Comparison of ENCODE assay signal across 1 cellular context in genomic region chr10:29322918-29323317, GRCh38.
TF ChIP-seq lines count a peak whose summit lies in the region.

No MANE protein-coding gene starts in this region.

TF ChIP-seq in SK-N-SH, 30 proteins besides CTCF, POLR2A, EP300 and RAD21 (continued from another document):
- no peak for TF ChIP-seq ZBTB33 (IDR thresholded peaks at IDR 0.05; ENCODE audit: borderline replicate concordance, low read depth)
- peak; percentile 57 for TF ChIP-seq TCF12 (IDR thresholded peaks at IDR 0.05)
- TF ChIP-seq USF2 (IDR thresholded peaks at IDR 0.05; ENCODE audit: borderline replicate concordance, low read depth, low read length) = no peak
- TF ChIP-seq USF1 (IDR thresholded peaks at IDR 0.05; ENCODE audit: borderline replicate concordance, low read depth) = no peak
